ENCODE assay signal across 8 cellular contexts in genomic region chr1:23555949-23556640, GRCh38. TPM values are rescaled to one million over a fixed set of nuclear protein-coding genes. Genes with fewer than 3 reads are reported as not detected.
A peak's percentile ranks its signal among the peaks of the same experiment; 100 is the strongest.
DNase-seq lines count a peak whose midpoint lies in the region; ATAC-seq and TF ChIP-seq lines count a peak whose summit lies in the region.

No MANE protein-coding gene starts in this region.

- peaks cover 57% of the 10 kb centered on the region for H3K4me1 Mint-ChIP-seq in T-helper 2 cell treated with Interferon-gamma antibody and Interleukin-4, amounts not matched to agents 5 μg/mL and 100 μg/mL, for 36 hours (ENCODE audit: low read depth)

- H3K27ac Mint-ChIP-seq in T-helper 2 cell treated with Interferon-gamma antibody and Interleukin-4, amounts not matched to agents 5 μg/mL and 100 μg/mL, for 36 hours: no peak overlapping the region

- no peaks in the 10 kb centered on the region for H3K9me3 Mint-ChIP-seq in T-helper 2 cell treated with Interferon-gamma antibody and Interleukin-4, amounts not matched to agents 5 μg/mL and 100 μg/mL, for 36 hours

- peaks cover 24% of the 10 kb centered on the region for H3K27me3 Mint-ChIP-seq in T-helper 2 cell treated with Interferon-gamma antibody and Interleukin-4, amounts not matched to agents 5 μg/mL and 100 μg/mL, for 36 hours (ENCODE audit: low read depth)

- H3K36me3 Mint-ChIP-seq in T-helper 2 cell treated with Interferon-gamma antibody and Interleukin-4, amounts not matched to agents 5 μg/mL and 100 μg/mL, for 36 hours (ENCODE audit: low read depth): peaks cover 3% of the 10 kb centered on the region

- DNase-seq in T-helper 2 cell treated with Interferon-gamma antibody and Interleukin-4, amounts not matched to agents 5 μg/mL and 100 μg/mL, for 36 hours (ENCODE audit: low spot score): no peak
- DNase-seq in T-helper 2 cell (no peak), SJSA1 (ENCODE audit: low read depth in 1 of 2, low spot score in 2 of 2) (peak; percentile 80 to 88), fibroblast of peridontal ligament (ENCODE audit: extremely low read depth) (peak; percentile 47), prostate gland (ENCODE audit: low spot score) (no peak), AG20443 (ENCODE audit: low spot score) (no peak)
- DNase-seq in activated CD4-positive, alpha-beta T cell treated with anti-CD3 and anti-CD28 coated beads, Interleukin-2, amount 50 U/mL, for 4 hours: no peak

- intact Hi-C loops in prostate gland (cut with DNase I): no loop called here

- H3K4me1 ChIP-seq in SJSA1 (replicated peaks) (peaks cover 61% of the 10 kb centered on the region), prostate gland (replicated peaks) (peaks cover 5% of the 10 kb centered on the region)

- peak overlapping the region; percentile 83 for H3K4me3 Mint-ChIP-seq in T-helper 2 cell treated with Interferon-gamma antibody and Interleukin-4, amounts not matched to agents 5 μg/mL and 100 μg/mL, for 36 hours

- H3K27ac ChIP-seq in SJSA1 (peak overlapping the region; percentile 97), prostate gland (peak overlapping the region; percentile 86 to 95)

- TF ChIP-seq CTCF in prostate gland (IDR thresholded peaks at IDR 0.05): no peak

- H3K36me3 ChIP-seq in SJSA1 (peaks cover 30% of the 10 kb centered on the region), prostate gland (no peaks in the 10 kb centered on the region)

- H3K9me3 ChIP-seq in SJSA1 (replicated peaks) (no peaks in the 10 kb centered on the region), prostate gland (no peaks in the 10 kb centered on the region)

- H3K27me3 ChIP-seq in SJSA1 (replicated peaks): no peaks in the 10 kb centered on the region
- H3K27me3 ChIP-seq in prostate gland (replicated peaks; ENCODE audit: insufficient read depth): no peaks in the 10 kb centered on the region

- ATAC-seq in GM21515 (IDR thresholded peaks at IDR 0.05; ENCODE audit: unreplicated experiment): no peak

- peak overlapping the region; percentile 68 for H3K4me3 ChIP-seq in SJSA1
- peak overlapping the region in 1 of 2 donors; percentile 80 for H3K4me3 ChIP-seq in prostate gland

- TF ChIP-seq POLR2A in prostate gland (IDR thresholded peaks at IDR 0.05): no peak

- 41% methylated on average over 9 of the region's 9 CpGs for WGBS in prostate gland

RNA-seq across cellular contexts. Expression of gene ID3, which starts 3.2 kb away (rescaled TPM):
- total RNA-seq in SJSA1 (2014; rRNA removed; shearing (Covaris generic)): 400 and 615 TPM in 2 replicates
- total RNA-seq in prostate gland: 100 to 1,000 TPM; 151 to 184 TPM

RNA-seq across cellular contexts. Expression of gene E2F2, which starts 25.1 kb away (rescaled TPM):
- 7.3 and 12.3 TPM in 2 replicates for total RNA-seq in SJSA1 (2014; rRNA removed; shearing (Covaris generic))
- total RNA-seq in prostate gland: 1 to 10 TPM; 1.0 to 4.1 TPM

Comparison
In these comparisons a context has a peak if more than half of its experiments do, and no peak if none do; other contexts are left out.
1. DNase-seq: peak in SJSA1 (2 of 2) and fibroblast of peridontal ligament (single experiment); none in T-helper 2 cell treated with Interferon-gamma antibody and Interleukin-4, amounts not matched to agents 5 μg/mL and 100 μg/mL, for 36 hours (single experiment), T-helper 2 cell (0 of 5), prostate gland (single experiment), AG20443 (single experiment) and activated CD4-positive, alpha-beta T cell treated with anti-CD3 and anti-CD28 coated beads, Interleukin-2, amount 50 U/mL, for 4 hours (0 of 2).